ENCODE assay signal across 8 cellular contexts in the genomic region with DNA sequence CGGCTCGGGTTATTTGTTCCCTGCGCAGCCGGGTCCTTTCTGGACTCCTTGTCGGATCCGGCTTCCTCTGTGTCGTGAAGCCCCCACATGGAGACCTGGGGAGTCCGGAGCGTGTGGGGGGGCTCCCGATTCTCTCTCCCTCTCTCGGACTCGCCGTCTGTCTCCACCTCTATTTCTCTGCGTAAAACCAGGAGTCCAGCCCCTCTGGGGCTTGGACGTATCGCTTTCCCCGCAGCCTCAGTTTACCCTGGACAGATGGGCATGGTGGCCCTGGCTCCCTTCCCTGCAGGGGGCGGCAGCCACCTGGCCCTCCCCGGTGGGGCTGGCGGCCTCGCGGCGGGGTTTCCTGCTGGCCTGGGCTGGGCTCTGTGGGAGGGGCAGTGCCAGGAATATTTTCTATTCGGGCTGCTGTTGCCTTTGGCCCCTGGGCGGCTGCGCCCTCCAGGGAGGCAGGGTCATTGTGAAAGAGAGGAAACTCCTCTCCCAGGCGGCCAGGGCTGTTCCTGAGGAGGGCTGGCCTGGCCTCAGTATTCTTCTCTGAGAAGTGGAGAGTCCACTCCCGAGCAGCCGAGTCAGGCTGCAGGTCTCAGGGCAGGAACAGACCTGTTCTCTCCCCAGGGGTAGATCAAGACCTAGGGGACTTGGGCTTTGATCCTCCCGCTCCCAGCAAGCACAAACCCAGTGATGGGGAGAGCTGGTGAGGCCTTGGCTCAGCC. TPM values are rescaled to one million over a fixed set of nuclear protein-coding genes. Genes with fewer than 3 reads are reported as not detected.
A peak's percentile ranks its signal among the peaks of the same experiment; 100 is the strongest.
DNase-seq lines count a peak whose midpoint lies in the region; FAIRE-seq and TF ChIP-seq lines count a peak whose summit lies in the region.

No MANE protein-coding gene starts in this region.

- H3K79me2 ChIP-seq in keratinocyte (ENCODE audit: control insufficient read depth, insufficient read depth, low read length): no peaks in the 10 kb centered on the region

- WGBS in suprapubic skin: 5% methylated on average over 7 of the region's 30 CpGs

- peaks cover 16% of the 10 kb centered on the region for H3K27me3 ChIP-seq in keratinocyte (ENCODE audit: control insufficient read depth, extremely low read depth, insufficient read depth, low read length)
- peaks cover 5% of the 10 kb centered on the region for H3K27me3 ChIP-seq in suprapubic skin

- H2AFZ ChIP-seq in keratinocyte (ENCODE audit: control insufficient read depth, low read length): peak overlapping the region; percentile 46

- peaks cover 11% of the 10 kb centered on the region for H3K9me3 Mint-ChIP-seq in activated naive CD4-positive, alpha-beta T cell treated with anti-CD3 and anti-CD28 coated beads for 36 hours

- peaks cover 35% of the 10 kb centered on the region for H3K4me1 ChIP-seq in keratinocyte (ENCODE audit: control insufficient read depth, extremely low read depth, insufficient read depth, low read length)
- peaks cover 54% of the 10 kb centered on the region for H3K4me1 ChIP-seq in suprapubic skin

- H3K4me3 ChIP-seq in astrocyte of the cerebellum (ENCODE audit: low read depth, low read length): peak overlapping the region; percentile 47
- H3K4me3 ChIP-seq in keratinocyte (ENCODE audit: control insufficient read depth in 2 of 3, extremely low read depth in 1 of 3, insufficient read depth in 2 of 3, low read depth in 1 of 3, low read length in 3 of 3): peak overlapping the region; percentile 51 to 69 (median 65)
- peak overlapping the region; percentile 65 for H3K4me3 ChIP-seq in suprapubic skin

- intact Hi-C loops in activated naive CD4-positive, alpha-beta T cell treated with anti-CD3 and anti-CD28 coated beads for 36 hours (cut with micrococcal nuclease): no loop called here

- CTCF ChIA-PET in activated naive CD4-positive, alpha-beta T cell treated with anti-CD3 and anti-CD28 coated beads for 36 hours (lab: Charles Lee): interaction anchor here (0.7 kb wide), 1 partner anchor 237 kb away, joined by 3 read pairs; no protein-coding TSS in a partner anchor

- no peak overlapping the region for H3K27ac Mint-ChIP-seq in activated naive CD4-positive, alpha-beta T cell treated with anti-CD3 and anti-CD28 coated beads for 36 hours

- peak overlapping the region; percentile 55 for H3K4me3 Mint-ChIP-seq in activated naive CD4-positive, alpha-beta T cell treated with anti-CD3 and anti-CD28 coated beads for 36 hours

- TF ChIP-seq EP300 in suprapubic skin (IDR thresholded peaks at IDR 0.05): no peak

- peak overlapping the region; percentile 14 for H3K27ac ChIP-seq in keratinocyte (ENCODE audit: control insufficient read depth, insufficient read depth, low read length)
- peak overlapping the region; percentile 79 for H3K27ac ChIP-seq in suprapubic skin

- H3K9me1 ChIP-seq in keratinocyte (ENCODE audit: control insufficient read depth, extremely low read depth, insufficient read depth, low read length): no peaks in the 10 kb centered on the region

- peaks cover 16% of the 10 kb centered on the region for H3K4me1 Mint-ChIP-seq in activated naive CD4-positive, alpha-beta T cell treated with anti-CD3 and anti-CD28 coated beads for 36 hours (ENCODE audit: low read depth)

- DNase-seq in activated naive CD4-positive, alpha-beta T cell treated with anti-CD3 and anti-CD28 coated beads for 36 hours: no peak
- no peak for DNase-seq in activated naive CD4-positive, alpha-beta T cell (lab: John Stamatoyannopoulos, UW)
- DNase-seq in astrocyte of the cerebellum (ENCODE audit: low read depth) (no peak), keratinocyte (ENCODE audit: low read depth, low spot score) (no peak), suprapubic skin (ENCODE audit: low spot score in 2 of 2) (peak in 1 of 2 donors; percentile 75), SHP77 (lab: John Stamatoyannopoulos, UW) (no peak), DMS114 treated with DMSO at 0.1 percent for 48 hours (lab: John Stamatoyannopoulos, UW; ENCODE audit: unreplicated experiment) (no peak), occipital lobe (lab: John Stamatoyannopoulos, UW) (no peak)

- no peaks in the 10 kb centered on the region for H4K20me1 ChIP-seq in keratinocyte (ENCODE audit: control insufficient read depth, extremely low read depth, insufficient read depth, low read length)

- no peak for FAIRE-seq in keratinocyte (lab: Jason Lieb, UNC)

- H3K9ac ChIP-seq in keratinocyte (ENCODE audit: control insufficient read depth, extremely low read depth, insufficient read depth, low read length): peak overlapping the region; percentile 63

- H3K9me3 ChIP-seq in keratinocyte (ENCODE audit: control insufficient read depth, low read depth, low read length) (peaks cover 1% of the 10 kb centered on the region), suprapubic skin (peaks cover 13% of the 10 kb centered on the region)

- peaks cover 32% of the 10 kb centered on the region for H3K27me3 Mint-ChIP-seq in activated naive CD4-positive, alpha-beta T cell treated with anti-CD3 and anti-CD28 coated beads for 36 hours (ENCODE audit: low read depth)

- no peak for TF ChIP-seq POLR2A in suprapubic skin (IDR thresholded peaks at IDR 0.05)

- peaks cover 2% of the 10 kb centered on the region for H3K36me3 Mint-ChIP-seq in activated naive CD4-positive, alpha-beta T cell treated with anti-CD3 and anti-CD28 coated beads for 36 hours (ENCODE audit: low read depth)

- dilution Hi-C loops in keratinocyte (cut with MboI; ENCODE audit: extremely low pct_ligation_motif_present, low sequenced_read_pairs): no loop called here

- peak overlapping the region; percentile 87 for H3K4me2 ChIP-seq in keratinocyte (ENCODE audit: control insufficient read depth, extremely low read depth, insufficient read depth, low read depth, low read length)

- in situ Hi-C loops in astrocyte of the cerebellum (cut with HindIII; ENCODE audit: low sequenced_read_pairs): no loop called here

- TF ChIP-seq CTCF in astrocyte of the cerebellum (IDR thresholded peaks at IDR 0.05; ENCODE audit: low read depth, low read length, missing control alignments) (no peak), keratinocyte (optimal IDR thresholded peaks at IDR 0.05 in 1 of 3, IDR thresholded peaks at IDR 0.05 in 1 of 3, conservative IDR thresholded peaks at IDR 0.05 in 1 of 3; ENCODE audit: extremely low read depth in 1 of 3, insufficient read depth in 2 of 3, low read length in 3 of 3) (no peak), suprapubic skin (IDR thresholded peaks at IDR 0.05) (no peak)

- H3K36me3 ChIP-seq in keratinocyte (ENCODE audit: control insufficient read depth in 2 of 2, extremely low read depth in 1 of 2, insufficient read depth in 2 of 2, low read length in 2 of 2) (no peaks in the 10 kb centered on the region), suprapubic skin (no peaks in the 10 kb centered on the region)

RNA-seq across cellular contexts. Expression of a gene that starts 0.7 kb away (rescaled TPM):
- total RNA-seq in activated naive CD4-positive, alpha-beta T cell treated with anti-CD3 and anti-CD28 coated beads for 36 hours: 10 to 100 TPM; 12.4 to 14.3 TPM
- 23.7 to 165 TPM (median 52.4 TPM) in 3 replicates for polyA plus RNA-seq in keratinocyte
- polyA plus RNA-seq in keratinocyte (2011; ENCODE audit: low read depth): 71.7 TPM
- polyA plus RNA-seq in keratinocyte (2011; cell fraction: cytosol; rRNA removed): 132 and 143 TPM in 2 replicates
- polyA plus RNA-seq in keratinocyte (2011; cell fraction: nucleus; rRNA removed): 63.8 and 83.2 TPM in 2 replicates
- polyA plus RNA-seq in keratinocyte (2012; ENCODE audit: low replicate concordance): 20.0 and 238 TPM in 2 replicates
- 14.8 to 109 TPM (median 33.0 TPM) in 3 replicates for polyA minus RNA-seq in keratinocyte
- polyA minus RNA-seq in keratinocyte (2011; cell fraction: cytosol; rRNA and poly(A)+ RNA removed): 79.4 TPM
- polyA minus RNA-seq in keratinocyte (2011; cell fraction: nucleus; rRNA and poly(A)+ RNA removed): 21.1 and 26.4 TPM in 2 replicates
- 100 to 1,000 TPM; 107 to 225 (median 163) TPM for total RNA-seq in suprapubic skin
- 9.8 TPM for total RNA-seq in occipital lobe
